In the genomic region with DNA sequence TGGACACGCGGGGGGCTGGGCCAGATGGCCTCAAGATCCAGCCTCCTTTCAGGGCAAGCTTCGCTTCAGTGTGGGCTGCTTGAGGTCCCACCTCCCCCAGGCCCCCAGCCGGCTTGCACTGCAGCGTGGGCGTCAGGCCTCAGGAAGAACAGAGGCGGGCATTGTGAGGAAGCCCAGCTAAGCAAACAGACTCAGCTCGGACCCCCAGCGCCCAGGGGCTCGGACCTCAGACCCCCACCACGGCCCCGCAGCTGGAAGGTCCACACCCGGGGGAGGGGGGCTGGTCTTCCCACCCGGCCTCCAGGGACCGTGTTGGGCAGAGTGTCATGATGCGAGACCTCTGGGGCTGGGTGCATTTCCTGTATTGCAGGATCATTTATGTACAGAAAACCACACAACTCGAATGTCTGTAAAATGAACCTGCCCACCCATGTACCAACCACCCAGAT, we compare ENCODE assay signal across 1 cellular context.
TF ChIP-seq lines count a peak whose summit lies in the region.

No MANE protein-coding gene starts in this region.

TF ChIP-seq in H1, 55 proteins besides CTCF, POLR2A, EP300 and RAD21:
- TF ChIP-seq RXRA (IDR thresholded peaks at IDR 0.05; ENCODE audit: insufficient read depth, low read depth, low read length) (no peak), TAF7 (optimal IDR thresholded peaks at IDR 0.05; ENCODE audit: borderline replicate concordance, low read depth, low read length) (no peak), BACH1 (IDR thresholded peaks at IDR 0.05; ENCODE audit: low read length) (no peak), NRF1 (IDR thresholded peaks at IDR 0.05; ENCODE audit: low read depth, low read length) (no peak), JUND (IDR thresholded peaks at IDR 0.05; ENCODE audit: low read length) (no peak), MAFK (IDR thresholded peaks at IDR 0.05; ENCODE audit: low read depth, low read length) (no peak), GABPA (IDR thresholded peaks at IDR 0.05; ENCODE audit: borderline replicate concordance, insufficient read depth, low read length) (no peak)
- TF ChIP-seq, protein P1, sequence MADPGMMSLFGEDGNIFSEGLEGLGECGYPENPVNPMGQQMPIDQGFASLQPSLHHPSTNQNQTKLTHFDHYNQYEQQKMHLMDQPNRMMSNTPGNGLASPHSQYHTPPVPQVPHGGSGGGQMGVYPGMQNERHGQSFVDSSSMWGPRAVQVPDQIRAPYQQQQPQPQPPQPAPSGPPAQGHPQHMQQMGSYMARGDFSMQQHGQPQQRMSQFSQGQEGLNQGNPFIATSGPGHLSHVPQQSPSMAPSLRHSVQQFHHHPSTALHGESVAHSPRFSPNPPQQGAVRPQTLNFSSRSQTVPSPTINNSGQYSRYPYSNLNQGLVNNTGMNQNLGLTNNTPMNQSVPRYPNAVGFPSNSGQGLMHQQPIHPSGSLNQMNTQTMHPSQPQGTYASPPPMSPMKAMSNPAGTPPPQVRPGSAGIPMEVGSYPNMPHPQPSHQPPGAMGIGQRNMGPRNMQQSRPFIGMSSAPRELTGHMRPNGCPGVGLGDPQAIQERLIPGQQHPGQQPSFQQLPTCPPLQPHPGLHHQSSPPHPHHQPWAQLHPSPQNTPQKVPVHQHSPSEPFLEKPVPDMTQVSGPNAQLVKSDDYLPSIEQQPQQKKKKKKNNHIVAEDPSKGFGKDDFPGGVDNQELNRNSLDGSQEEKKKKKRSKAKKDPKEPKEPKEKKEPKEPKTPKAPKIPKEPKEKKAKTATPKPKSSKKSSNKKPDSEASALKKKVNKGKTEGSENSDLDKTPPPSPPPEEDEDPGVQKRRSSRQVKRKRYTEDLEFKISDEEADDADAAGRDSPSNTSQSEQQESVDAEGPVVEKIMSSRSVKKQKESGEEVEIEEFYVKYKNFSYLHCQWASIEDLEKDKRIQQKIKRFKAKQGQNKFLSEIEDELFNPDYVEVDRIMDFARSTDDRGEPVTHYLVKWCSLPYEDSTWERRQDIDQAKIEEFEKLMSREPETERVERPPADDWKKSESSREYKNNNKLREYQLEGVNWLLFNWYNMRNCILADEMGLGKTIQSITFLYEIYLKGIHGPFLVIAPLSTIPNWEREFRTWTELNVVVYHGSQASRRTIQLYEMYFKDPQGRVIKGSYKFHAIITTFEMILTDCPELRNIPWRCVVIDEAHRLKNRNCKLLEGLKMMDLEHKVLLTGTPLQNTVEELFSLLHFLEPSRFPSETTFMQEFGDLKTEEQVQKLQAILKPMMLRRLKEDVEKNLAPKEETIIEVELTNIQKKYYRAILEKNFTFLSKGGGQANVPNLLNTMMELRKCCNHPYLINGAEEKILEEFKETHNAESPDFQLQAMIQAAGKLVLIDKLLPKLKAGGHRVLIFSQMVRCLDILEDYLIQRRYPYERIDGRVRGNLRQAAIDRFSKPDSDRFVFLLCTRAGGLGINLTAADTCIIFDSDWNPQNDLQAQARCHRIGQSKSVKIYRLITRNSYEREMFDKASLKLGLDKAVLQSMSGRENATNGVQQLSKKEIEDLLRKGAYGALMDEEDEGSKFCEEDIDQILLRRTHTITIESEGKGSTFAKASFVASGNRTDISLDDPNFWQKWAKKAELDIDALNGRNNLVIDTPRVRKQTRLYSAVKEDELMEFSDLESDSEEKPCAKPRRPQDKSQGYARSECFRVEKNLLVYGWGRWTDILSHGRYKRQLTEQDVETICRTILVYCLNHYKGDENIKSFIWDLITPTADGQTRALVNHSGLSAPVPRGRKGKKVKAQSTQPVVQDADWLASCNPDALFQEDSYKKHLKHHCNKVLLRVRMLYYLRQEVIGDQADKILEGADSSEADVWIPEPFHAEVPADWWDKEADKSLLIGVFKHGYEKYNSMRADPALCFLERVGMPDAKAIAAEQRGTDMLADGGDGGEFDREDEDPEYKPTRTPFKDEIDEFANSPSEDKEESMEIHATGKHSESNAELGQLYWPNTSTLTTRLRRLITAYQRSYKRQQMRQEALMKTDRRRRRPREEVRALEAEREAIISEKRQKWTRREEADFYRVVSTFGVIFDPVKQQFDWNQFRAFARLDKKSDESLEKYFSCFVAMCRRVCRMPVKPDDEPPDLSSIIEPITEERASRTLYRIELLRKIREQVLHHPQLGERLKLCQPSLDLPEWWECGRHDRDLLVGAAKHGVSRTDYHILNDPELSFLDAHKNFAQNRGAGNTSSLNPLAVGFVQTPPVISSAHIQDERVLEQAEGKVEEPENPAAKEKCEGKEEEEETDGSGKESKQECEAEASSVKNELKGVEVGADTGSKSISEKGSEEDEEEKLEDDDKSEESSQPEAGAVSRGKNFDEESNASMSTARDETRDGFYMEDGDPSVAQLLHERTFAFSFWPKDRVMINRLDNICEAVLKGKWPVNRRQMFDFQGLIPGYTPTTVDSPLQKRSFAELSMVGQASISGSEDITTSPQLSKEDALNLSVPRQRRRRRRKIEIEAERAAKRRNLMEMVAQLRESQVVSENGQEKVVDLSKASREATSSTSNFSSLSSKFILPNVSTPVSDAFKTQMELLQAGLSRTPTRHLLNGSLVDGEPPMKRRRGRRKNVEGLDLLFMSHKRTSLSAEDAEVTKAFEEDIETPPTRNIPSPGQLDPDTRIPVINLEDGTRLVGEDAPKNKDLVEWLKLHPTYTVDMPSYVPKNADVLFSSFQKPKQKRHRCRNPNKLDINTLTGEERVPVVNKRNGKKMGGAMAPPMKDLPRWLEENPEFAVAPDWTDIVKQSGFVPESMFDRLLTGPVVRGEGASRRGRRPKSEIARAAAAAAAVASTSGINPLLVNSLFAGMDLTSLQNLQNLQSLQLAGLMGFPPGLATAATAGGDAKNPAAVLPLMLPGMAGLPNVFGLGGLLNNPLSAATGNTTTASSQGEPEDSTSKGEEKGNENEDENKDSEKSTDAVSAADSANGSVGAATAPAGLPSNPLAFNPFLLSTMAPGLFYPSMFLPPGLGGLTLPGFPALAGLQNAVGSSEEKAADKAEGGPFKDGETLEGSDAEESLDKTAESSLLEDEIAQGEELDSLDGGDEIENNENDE (IDR thresholded peaks at IDR 0.05; ENCODE audit: insufficient replicate concordance, low read length): no peak
